Comparison of ENCODE assay signal across 1 cellular context in genomic region chr6:166749666-166750065, GRCh38.
TF ChIP-seq lines count a peak whose summit lies in the region.

No MANE protein-coding gene starts in this region.

TF ChIP-seq in GM23338, 12 proteins besides CTCF, POLR2A, EP300 and RAD21:
- TF ChIP-seq ZNF331 (CRISPR knock-in tag; IDR thresholded peaks at IDR 0.05; ENCODE audit: low read depth) (no peak), ZNF462 (CRISPR knock-in tag; IDR thresholded peaks at IDR 0.05) (no peak), EZH2phosphoT487 (IDR thresholded peaks at IDR 0.05; ENCODE audit: unreplicated experiment) (no peak), STAT1 (IDR thresholded peaks at IDR 0.05; ENCODE audit: unreplicated experiment) (no peak), NANOG (IDR thresholded peaks at IDR 0.05; ENCODE audit: borderline replicate concordance) (no peak), ZNF114 (CRISPR knock-in tag; IDR thresholded peaks at IDR 0.05) (no peak), EZH2 (IDR thresholded peaks at IDR 0.05; ENCODE audit: low read depth, unreplicated experiment) (no peak), CREB1 (CRISPR knock-in tag; IDR thresholded peaks at IDR 0.05; ENCODE audit: low read depth) (no peak), REST (IDR thresholded peaks at IDR 0.05; ENCODE audit: unreplicated experiment) (no peak), POLR2AphosphoS5 (IDR thresholded peaks at IDR 0.05; ENCODE audit: low read depth) (no peak), JUNB (IDR thresholded peaks at IDR 0.05; ENCODE audit: unreplicated experiment) (no peak)
- TF ChIP-seq, protein P1, sequence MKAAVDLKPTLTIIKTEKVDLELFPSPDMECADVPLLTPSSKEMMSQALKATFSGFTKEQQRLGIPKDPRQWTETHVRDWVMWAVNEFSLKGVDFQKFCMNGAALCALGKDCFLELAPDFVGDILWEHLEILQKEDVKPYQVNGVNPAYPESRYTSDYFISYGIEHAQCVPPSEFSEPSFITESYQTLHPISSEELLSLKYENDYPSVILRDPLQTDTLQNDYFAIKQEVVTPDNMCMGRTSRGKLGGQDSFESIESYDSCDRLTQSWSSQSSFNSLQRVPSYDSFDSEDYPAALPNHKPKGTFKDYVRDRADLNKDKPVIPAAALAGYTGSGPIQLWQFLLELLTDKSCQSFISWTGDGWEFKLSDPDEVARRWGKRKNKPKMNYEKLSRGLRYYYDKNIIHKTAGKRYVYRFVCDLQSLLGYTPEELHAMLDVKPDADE (IDR thresholded peaks at IDR 0.05) = no peak
